9 cellular contexts compared by ENCODE assay signal in genomic region chr11:119316729-119317591, GRCh38. TPM values are rescaled to one million over a fixed set of nuclear protein-coding genes. Genes with fewer than 3 reads are reported as not detected.
DNase-seq lines count a peak whose midpoint lies in the region; TF ChIP-seq lines count a peak whose summit lies in the region.
"Had no signal": no experiment of that assay in that cellular context is flagged by ENCODE, and none has a peak within 500 bp of the region (broad histone marks: within the 10 kb centered on the region; RNA-seq: fewer than 3 reads in every experiment).

Gene MCAM, minus strand, starts transcription at chr11:119317130. Its CDS starts 29 bp downstream, at chr11:119317101.

- H3K27ac ChIP-seq in liver (ENCODE audit: low read depth in 1 of 2, low read length in 2 of 2), result peak within 1 kb of the TSS; percentile 31 to 33
- peak within 1 kb of the TSS; percentile 99 for H3K27ac ChIP-seq in stomach smooth muscle (ENCODE audit: low read length)
- H3K27ac ChIP-seq: C4-2B had no signal

- DNase-seq in NCI-H2081 (lab: John Stamatoyannopoulos, UW) (peak; percentile 19 to 33), NCI-H2081 treated with DMSO at 0.1 percent for 48 hours (lab: John Stamatoyannopoulos, UW) (no peak), NCI-H526 treated with DMSO at 0.1 percent for 48 hours (lab: John Stamatoyannopoulos, UW) (peak; percentile 54), choroid plexus epithelial cell (ENCODE audit: low read depth) (peak; percentile 41), middle frontal gyrus (ENCODE audit: extremely low spot score, low spot score) (no peak)
- DNase-seq in central memory CD4-positive, alpha-beta T cell, result no peak

- H3K36me3 ChIP-seq in liver (ENCODE audit: control insufficient read depth in 4 of 4, insufficient read depth in 3 of 4, low read depth in 1 of 4, low read length in 3 of 4) (no peaks in the 10 kb centered on the region), stomach smooth muscle (ENCODE audit: control insufficient read depth in 2 of 2, insufficient read depth in 2 of 2, low read length in 2 of 2) (peaks cover 19 to 24% of the 10 kb centered on the region in 2 donors)

- H3K4me1 ChIP-seq in liver (ENCODE audit: control insufficient read depth in 4 of 4, insufficient read depth in 4 of 4, low read length in 3 of 4) (peaks cover 12 to 34% (median 25%) of the 10 kb centered on the region in 4 donors), stomach smooth muscle (ENCODE audit: control insufficient read depth, insufficient read depth, low read length) (peaks cover 79% of the 10 kb centered on the region)

- H3K27me3 ChIP-seq in liver (ENCODE audit: control insufficient read depth in 4 of 4, insufficient read depth in 4 of 4, low read length in 3 of 4), result peaks cover 0 to 8% (median 3%) of the 10 kb centered on the region in 4 donors
- H3K27me3 ChIP-seq in stomach smooth muscle (ENCODE audit: control insufficient read depth in 1 of 2, insufficient read depth in 2 of 2, low read length in 2 of 2), result peaks cover 2 to 4% of the 10 kb centered on the region in 2 donors

- H3K9me3 ChIP-seq in liver (ENCODE audit: control insufficient read depth in 4 of 4, low read length in 3 of 4), result no peaks in the 10 kb centered on the region
- H3K9me3 ChIP-seq in stomach smooth muscle (ENCODE audit: control insufficient read depth in 2 of 2, low read length in 2 of 2), result no peaks in the 10 kb centered on the region

- H3K4me3 ChIP-seq in choroid plexus epithelial cell (ENCODE audit: low read depth, low read length) (peak within 1 kb of the TSS; percentile 59), liver (ENCODE audit: low read depth in 1 of 3, low read length in 3 of 3) (peak within 1 kb of the TSS; percentile 24 to 40 (median 26)), stomach smooth muscle (ENCODE audit: low read length in 2 of 2) (peak within 1 kb of the TSS; percentile 67 to 86)

- H3K9ac ChIP-seq in liver (ENCODE audit: low read depth in 1 of 2, low read length in 2 of 2) (no peak within 1 kb of the TSS), stomach smooth muscle (ENCODE audit: low read length in 2 of 2) (peak within 1 kb of the TSS; percentile 95 to 96)

- TF ChIP-seq CTCF in choroid plexus epithelial cell (conservative IDR thresholded peaks at IDR 0.05; ENCODE audit: low read depth, low read length) (no peak), liver (IDR thresholded peaks at IDR 0.05; ENCODE audit: low read depth, low read length, missing input control) (no peak)

- WGBS in liver, result 5% methylated on average over 74 of the region's 74 CpGs

- TF ChIP-seq RAD21 in liver (IDR thresholded peaks at IDR 0.05), result no peak

TF ChIP-seq in liver, 16 proteins besides CTCF, POLR2A, EP300 and RAD21:
- TF ChIP-seq REST (IDR thresholded peaks at IDR 0.05), result no peak
- TF ChIP-seq ZBTB33 (IDR thresholded peaks at IDR 0.05), result no peak
- TF ChIP-seq GABPA (IDR thresholded peaks at IDR 0.05 in 1 of 2, conservative IDR thresholded peaks at IDR 0.05 in 1 of 2), result no peak
- TF ChIP-seq YY1 (IDR thresholded peaks at IDR 0.05), result no peak
- TF ChIP-seq HNF4G (IDR thresholded peaks at IDR 0.05), result no peak
- TF ChIP-seq MAX (IDR thresholded peaks at IDR 0.05), result no peak
- TF ChIP-seq RXRA (IDR thresholded peaks at IDR 0.05), result no peak
- no peak for TF ChIP-seq NR2F2 (IDR thresholded peaks at IDR 0.05)
- TF ChIP-seq FOXA1 (IDR thresholded peaks at IDR 0.05), result no peak
- TF ChIP-seq EGR1 (IDR thresholded peaks at IDR 0.05; ENCODE audit: low read depth in 2 of 2), result no peak
- no peak for TF ChIP-seq ATF3 (IDR thresholded peaks at IDR 0.05)
- TF ChIP-seq JUND (IDR thresholded peaks at IDR 0.05), result no peak
- no peak for TF ChIP-seq SP1 (IDR thresholded peaks at IDR 0.05)
- no peak for TF ChIP-seq TAF1 (conservative IDR thresholded peaks at IDR 0.05)
- no peak for TF ChIP-seq HNF4A (conservative IDR thresholded peaks at IDR 0.05)
- TF ChIP-seq FOXA2 (IDR thresholded peaks at IDR 0.05), result no peak
TF ChIP-seq in liver: peak in this region for 0.

RNA-seq across cellular contexts. Expression of gene MCAM, which starts in this region (rescaled TPM):
- 10 to 100 TPM in 1 of 2 donors, 1 to 10 TPM in 1; 8.4 to 49.6 TPM for total RNA-seq in liver
- 10 to 100 TPM in 1 of 2 donors, 1 to 10 TPM in 1; 2.2 to 10.3 TPM for polyA plus RNA-seq in liver

Comparison
In these comparisons a context has a peak if more than half of its experiments do, and no peak if none do; other contexts are left out.
1. DNase-seq: peak in NCI-H2081 (2 of 2), NCI-H526 treated with DMSO at 0.1 percent for 48 hours (single experiment) and choroid plexus epithelial cell (single experiment); none in NCI-H2081 treated with DMSO at 0.1 percent for 48 hours (single experiment), middle frontal gyrus (single experiment) and central memory CD4-positive, alpha-beta T cell (single experiment).
2. H3K4me3 ChIP-seq: peak in every context shown above with its lines; median percentile 76 in stomach smooth muscle; 59 in choroid plexus epithelial cell; 26 in liver.
3. H3K9ac ChIP-seq: peak in stomach smooth muscle (2 of 2); none in liver (0 of 2).